11 cellular contexts compared by ENCODE assay signal in the genomic region with DNA sequence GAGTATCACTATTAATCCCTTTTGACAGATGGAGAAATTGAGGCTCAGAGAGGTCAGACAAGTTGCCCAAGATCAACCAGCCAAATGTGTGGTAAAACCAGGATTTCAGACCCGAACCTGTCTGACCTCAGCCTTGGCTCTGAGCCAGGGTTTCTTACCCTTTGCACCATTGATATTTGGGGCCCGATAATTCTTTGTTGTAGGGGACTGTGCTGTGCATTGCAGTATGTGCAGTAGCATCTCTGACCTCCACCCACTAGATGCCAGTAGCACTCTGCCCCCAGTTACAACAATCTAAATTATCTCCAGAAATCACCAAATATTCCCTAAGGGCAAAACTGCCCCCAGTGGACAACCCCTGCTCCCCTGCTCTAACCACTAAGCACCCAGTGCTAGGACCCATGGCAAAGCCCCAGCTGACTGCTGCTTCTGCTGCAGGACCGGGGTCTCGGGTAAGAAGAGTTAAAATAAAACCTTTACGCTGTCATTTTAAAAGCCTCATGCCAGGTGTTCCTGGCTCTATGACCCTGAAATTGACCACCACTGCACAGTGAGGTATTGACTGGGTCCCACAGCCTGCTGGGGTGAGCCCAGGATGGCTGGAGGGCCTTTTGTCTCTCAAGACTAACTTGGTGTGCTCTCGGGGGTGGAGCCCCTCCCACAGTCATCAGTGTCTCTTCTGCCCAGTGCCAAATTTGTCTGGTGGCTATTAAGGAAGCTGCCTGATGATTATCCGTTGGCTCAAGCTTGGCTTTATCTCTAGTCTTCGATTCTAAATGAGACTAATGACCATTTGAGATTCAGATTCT. TPM values are rescaled to one million over a fixed set of nuclear protein-coding genes. Genes with fewer than 3 reads are reported as not detected.
A peak's percentile ranks its signal among the peaks of the same experiment; 100 is the strongest.
DNase-seq lines count a peak whose midpoint lies in the region; ATAC-seq, FAIRE-seq and TF ChIP-seq lines count a peak whose summit lies in the region.
"Had no signal": no experiment of that assay in that cellular context is flagged by ENCODE, and none has a peak within 500 bp of the region (broad histone marks: within the 10 kb centered on the region; RNA-seq: fewer than 3 reads in every experiment).

No MANE protein-coding gene starts in this region.

- H4K20me1 ChIP-seq in DND-41 (ENCODE audit: insufficient read depth, low read length): no peaks in the 10 kb centered on the region; the same call in 1 of the 2 replicates
- H4K20me1 ChIP-seq in mammary epithelial cell (ENCODE audit: insufficient read depth, low read length): no peaks in the 10 kb centered on the region

- H3K27me3 ChIP-seq in DND-41 (ENCODE audit: insufficient read depth, low read length, poor library complexity) (peaks cover 32% of the 10 kb centered on the region), mammary epithelial cell (ENCODE audit: insufficient read depth, low read length) (no peaks in the 10 kb centered on the region)

- TF ChIP-seq CTCF in DND-41 (IDR thresholded peaks at IDR 0.05; ENCODE audit: borderline replicate concordance, extremely low read depth, low read length, poor library complexity, severe bottlenecking) (peak; percentile 24), GM13977 (IDR thresholded peaks at IDR 0.05; ENCODE audit: extremely low read depth, insufficient read depth, missing control alignments) (peak; percentile 24), fibroblast of villous mesenchyme (IDR thresholded peaks at IDR 0.05; ENCODE audit: insufficient read depth, low read depth, low read length) (peak; percentile 50), mammary epithelial cell (conservative IDR thresholded peaks at IDR 0.05 in 1 of 2, IDR thresholded peaks at IDR 0.05 in 1 of 2; ENCODE audit: extremely low read depth in 1 of 2, insufficient read depth in 1 of 2, low read depth in 1 of 2, low read length in 2 of 2) (peak in 1 of 2 donors; percentile 31)

- no peak overlapping the region for H3K27ac ChIP-seq in DND-41 (ENCODE audit: low read length)
- H3K27ac ChIP-seq in mammary epithelial cell (ENCODE audit: insufficient read depth, low read depth, low read length): no peak overlapping the region

- H3K4me2 ChIP-seq in DND-41 (ENCODE audit: insufficient read depth, low read length): no peak overlapping the region
- H3K4me2 ChIP-seq in mammary epithelial cell (ENCODE audit: insufficient read depth, low read depth, low read length): no peak overlapping the region

- H2AFZ ChIP-seq in DND-41 (ENCODE audit: low read depth, low read length): no peak overlapping the region
- no peak overlapping the region for H2AFZ ChIP-seq in mammary epithelial cell (ENCODE audit: low read depth, low read length)

- ATAC-seq in DND-41 (ENCODE audit: insufficient read depth, low read depth): no peak
- ATAC-seq: activated T-cell treated with anti-CD3 and anti-CD28 coated beads, Interleukin-2, amount 50 U/mL, for 4 hours had no signal

- no peak overlapping the region for H3K9ac ChIP-seq in DND-41 (ENCODE audit: low read depth, low read length)
- H3K9ac ChIP-seq in mammary epithelial cell (ENCODE audit: insufficient read depth, low read length): no peak overlapping the region

- dilution Hi-C loops in mammary epithelial cell (cut with HindIII; ENCODE audit: low sequenced_read_pairs): loop anchor here (5.0 kb wide), 1 partner anchor 89 kb away; no protein-coding TSS in a partner anchor

- CTCF ChIA-PET in mammary epithelial cell (lab: Charles Lee; ENCODE audit: low non-redundant PET): no interaction called here

- DNase-seq in DND-41 (no peak), GM13977 (ENCODE audit: low spot score) (no peak), SK-MEL-5 (ENCODE audit: low read depth, low spot score) (peak; percentile 20), fibroblast of villous mesenchyme (ENCODE audit: low read depth) (peak; percentile 24), Ammon's horn (ENCODE audit: low spot score) (no peak), mammary epithelial cell (no peak), GM12892 (ENCODE audit: insufficient read length) (no peak), NCI-H2171 (lab: John Stamatoyannopoulos, UW) (no peak)
- DNase-seq: activated T-cell treated with anti-CD3 and anti-CD28 coated beads, Interleukin-2, amount 50 U/mL, for 4 hours; NCI-H2029 treated with DMSO at 0.1 percent for 48 hours; occipital lobe had no signal

- intact Hi-C loops in mammary epithelial cell (cut with micrococcal nuclease): loop anchor here (1.0 kb wide), 1 partner anchor 185 kb away; no protein-coding TSS in a partner anchor

- H3K79me2 ChIP-seq in DND-41 (ENCODE audit: insufficient read depth, low read length): no peaks in the 10 kb centered on the region
- H3K79me2 ChIP-seq in mammary epithelial cell (ENCODE audit: insufficient read depth, low read length): no peaks in the 10 kb centered on the region

- no peak overlapping the region for H3K4me3 ChIP-seq in DND-41 (ENCODE audit: low read depth in 1 of 2, low read length in 2 of 2)
- no peak overlapping the region for H3K4me3 ChIP-seq in fibroblast of villous mesenchyme (ENCODE audit: low read depth, low read length)
- H3K4me3 ChIP-seq in mammary epithelial cell (replicated peaks in 1 of 3; ENCODE audit: insufficient read depth in 1 of 3, low read depth in 2 of 3, low read length in 3 of 3): no peak overlapping the region

- H3K4me1 ChIP-seq in DND-41 (ENCODE audit: insufficient read depth, low read length): peaks cover 5% of the 10 kb centered on the region
- H3K4me1 ChIP-seq in mammary epithelial cell (ENCODE audit: insufficient read depth, low read length): peaks cover 7% of the 10 kb centered on the region

- H3K9me3 ChIP-seq in DND-41 (ENCODE audit: insufficient read depth, low read length, severe bottlenecking) (no peaks in the 10 kb centered on the region), mammary epithelial cell (replicated peaks; ENCODE audit: insufficient read depth, low read length) (no peaks in the 10 kb centered on the region)

- no peak for TF ChIP-seq POLR2A in GM12892 (IDR thresholded peaks at IDR 0.05; ENCODE audit: low read depth, low read length)

- WGBS in mammary epithelial cell (ENCODE audit: low coverage, missing lambda C conversion rate): 52% methylated on average over 8 of the region's 8 CpGs

- no TSS peak for BruUV-seq in mammary epithelial cell (replicated peaks; lab: Mats Ljungman, UMichigan)

- in situ Hi-C loops in GM13977 (cut with MboI; ENCODE audit: low pct_unique_long_range_greater_than_20kb, low sequenced_read_pairs, unreplicated experiment) (no loop called here), SK-MEL-5 (cut with HindIII; ENCODE audit: low pct_unique_long_range_greater_than_20kb, low sequenced_read_pairs) (no loop called here), mammary epithelial cell (cut with MboI; ENCODE audit: low sequenced_read_pairs in 2 of 2) (loop anchor here (5.0 kb wide), 1 partner anchor 186 kb away; no protein-coding TSS in a partner anchor)

- H3K36me3 ChIP-seq in DND-41 (ENCODE audit: insufficient read depth, low read length): no peaks in the 10 kb centered on the region
- no peaks in the 10 kb centered on the region for H3K36me3 ChIP-seq in mammary epithelial cell (ENCODE audit: insufficient read depth, low read length)

- FAIRE-seq in GM12892 (lab: Jason Lieb, UNC): no peak

RNA-seq across cellular contexts. Expression of a gene that starts 5.6 kb away (rescaled TPM):
- total RNA-seq in SK-MEL-5 (2014; rRNA removed; shearing (Covaris generic)): 0.40 and 0.67 TPM in 2 replicates
- polyA plus RNA-seq in SK-MEL-5 (2015; cell fraction: cytosol; rRNA removed): 1.5 and 4.9 TPM in 2 replicates
- polyA plus RNA-seq in SK-MEL-5 (2015; cell fraction: nucleus; rRNA removed): 0.68 TPM in 1 of 2 replicates, not detected in the other
- total RNA-seq in fibroblast of villous mesenchyme (3.9 and 5.2 TPM in 2 replicates), mammary epithelial cell (under 1 TPM; 0.07 to 0.33 TPM)
- polyA plus RNA-seq in mammary epithelial cell: 0.18 TPM
- not detected for polyA minus RNA-seq in mammary epithelial cell
- 0.15 TPM for polyA plus RNA-seq in GM12892 (2012; ENCODE audit: missing spikeins)

Comparison
In these comparisons a context has a peak if more than half of its experiments do, and no peak if none do; other contexts are left out.
1. DNase-seq: peak in SK-MEL-5 (single experiment) and fibroblast of villous mesenchyme (single experiment); none in DND-41 (single experiment), GM13977 (single experiment), Ammon's horn (single experiment), mammary epithelial cell (single experiment), GM12892 (single experiment) and NCI-H2171 (single experiment).
2. in situ Hi-C loops: an anchor here in mammary epithelial cell (5.0 kb wide); none called in GM13977 and SK-MEL-5.